Comparison of ENCODE assay signal across 8 cellular contexts in the genomic region with DNA sequence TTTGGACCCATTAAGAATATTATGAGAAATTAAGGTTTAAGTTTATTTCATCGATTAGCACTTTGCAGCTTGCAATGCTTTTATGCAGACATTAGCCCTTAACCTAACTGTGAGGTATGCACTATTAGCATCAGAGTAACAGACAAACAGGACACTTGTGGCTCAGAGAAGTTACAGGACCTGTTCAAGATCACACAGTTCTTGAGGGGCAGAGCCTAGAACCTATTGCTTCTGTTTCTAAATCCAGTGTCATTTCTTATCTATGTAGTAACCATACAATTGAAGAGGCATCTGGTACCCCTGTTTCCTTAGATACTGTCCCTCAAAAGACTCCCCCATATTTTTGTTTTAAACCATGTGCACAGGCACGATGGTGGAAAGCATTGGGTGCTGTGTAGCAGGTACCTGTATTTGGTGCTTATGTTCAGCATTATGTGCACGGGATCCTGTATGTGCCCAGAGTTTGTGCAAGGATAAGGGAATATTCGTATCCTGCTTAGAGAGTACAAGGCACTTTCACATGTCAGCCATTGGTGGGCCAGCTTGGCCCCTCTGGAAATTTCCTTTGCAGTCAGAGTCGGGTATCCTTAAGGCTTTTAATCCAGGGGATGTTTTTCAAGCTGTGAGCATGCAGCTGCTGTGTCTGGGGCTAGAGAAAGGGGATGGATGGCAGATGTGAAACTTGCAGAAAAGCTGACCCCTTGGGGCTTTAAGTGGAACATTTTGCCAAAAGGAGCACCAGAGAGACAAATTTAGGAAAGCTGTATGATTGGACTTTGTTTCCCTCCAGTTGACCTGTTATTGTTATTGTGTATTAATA. TPM values are rescaled to one million over a fixed set of nuclear protein-coding genes. Genes with fewer than 3 reads are reported as not detected.
DNase-seq lines count a peak whose midpoint lies in the region; ATAC-seq and TF ChIP-seq lines count a peak whose summit lies in the region.

No MANE protein-coding gene starts in this region.

- H3K9me3 ChIP-seq in ES-I3 (ENCODE audit: control insufficient read depth, insufficient read depth, low read length) (no peaks in the 10 kb centered on the region), PC-3 (ENCODE audit: low read length) (no peaks in the 10 kb centered on the region), esophagus muscularis mucosa (no peaks in the 10 kb centered on the region)

- peaks cover 21% of the 10 kb centered on the region for H3K4me1 ChIP-seq in ES-I3 (ENCODE audit: insufficient read depth, low read length)
- H3K4me1 ChIP-seq in PC-3 (ENCODE audit: insufficient read depth, low read length) = peaks cover 33% of the 10 kb centered on the region
- H3K4me1 ChIP-seq in esophagus muscularis mucosa = peaks cover 49 to 68% (median 65%) of the 10 kb centered on the region in 4 donors
- no peaks in the 10 kb centered on the region for H3K4me1 ChIP-seq in rectal smooth muscle tissue (ENCODE audit: control insufficient read depth, insufficient read depth, low read length)
- H3K4me1 ChIP-seq in foreskin keratinocyte = no peaks in the 10 kb centered on the region

- H3K9ac ChIP-seq in ES-I3 (ENCODE audit: low read depth, low read length) (peak overlapping the region; percentile 90; the same call in 1 of the 2 replicates), PC-3 (ENCODE audit: low read length) (no peak overlapping the region), rectal smooth muscle tissue (ENCODE audit: low read length) (no peak overlapping the region)

- WGBS in esophagus muscularis mucosa = 52% methylated on average over 4 of the region's 5 CpGs

- no peaks in the 10 kb centered on the region for H3K9me2 ChIP-seq in PC-3 (replicated peaks; ENCODE audit: low read length)

- H3K4me2 ChIP-seq in PC-3 (ENCODE audit: low read length) = peak overlapping the region; percentile 92

- CTCF ChIA-PET in PC-3 (lab: Charles Lee) = no interaction called here

- H4K20me1 ChIP-seq in PC-3 (ENCODE audit: low read length) = no peaks in the 10 kb centered on the region

- no peaks in the 10 kb centered on the region for H3K36me3 ChIP-seq in ES-I3 (ENCODE audit: insufficient read depth, low read length)
- H3K36me3 ChIP-seq in PC-3 (ENCODE audit: low read depth, low read length) = no peaks in the 10 kb centered on the region
- peaks cover 10 to 34% (median 27%) of the 10 kb centered on the region in 4 donors for H3K36me3 ChIP-seq in esophagus muscularis mucosa
- no peaks in the 10 kb centered on the region for H3K36me3 ChIP-seq in rectal smooth muscle tissue (ENCODE audit: control insufficient read depth, insufficient read depth, low read length)

- no peak for TF ChIP-seq CTCF in PC-3 (conservative IDR thresholded peaks at IDR 0.05; ENCODE audit: low read depth, low read length)
- TF ChIP-seq CTCF in esophagus muscularis mucosa (IDR thresholded peaks at IDR 0.05) = no peak
- no peak for TF ChIP-seq CTCF in foreskin keratinocyte (conservative IDR thresholded peaks at IDR 0.05)

- no peak for TF ChIP-seq POLR2A in esophagus muscularis mucosa (IDR thresholded peaks at IDR 0.05; ENCODE audit: low read depth)

- POLR2A ChIA-PET in PC-3 (lab: Charles Lee; ENCODE audit: unreplicated experiment) = no interaction called here

- no peak for DNase-seq in PC-3
- no peak for DNase-seq in esophagus muscularis mucosa (ENCODE audit: extremely low spot score)
- DNase-seq in foreskin keratinocyte = no peak

- intact Hi-C loops in PC-3 (cut with micrococcal nuclease) = no loop called here
- intact Hi-C loops in esophagus muscularis mucosa (cut with DNase I) = loop anchor here (5.0 kb wide), 3 partner anchors 114 to 459 kb away; no protein-coding TSS in a partner anchor

- peaks cover 36% of the 10 kb centered on the region for H3K27me3 ChIP-seq in PC-3 (ENCODE audit: low read length)
- no peaks in the 10 kb centered on the region for H3K27me3 ChIP-seq in esophagus muscularis mucosa
- no peaks in the 10 kb centered on the region for H3K27me3 ChIP-seq in rectal smooth muscle tissue (ENCODE audit: control insufficient read depth, insufficient read depth, low read length)
- H3K27me3 ChIP-seq in foreskin keratinocyte = peaks cover 83% of the 10 kb centered on the region

- H3F3A ChIP-seq in PC-3 (ENCODE audit: low read length, unreplicated experiment) = no peaks in the 10 kb centered on the region

- ATAC-seq in PC-3 (no peak), HG03159 (IDR thresholded peaks at IDR 0.05; ENCODE audit: unreplicated experiment) (no peak), foreskin keratinocyte (no peak), HG03442 (IDR thresholded peaks at IDR 0.05; ENCODE audit: unreplicated experiment) (no peak), GM19328 (IDR thresholded peaks at IDR 0.05; ENCODE audit: unreplicated experiment) (no peak)

- no peaks in the 10 kb centered on the region for H3K79me2 ChIP-seq in PC-3 (ENCODE audit: low read length)

- BruUV-seq in PC-3 (replicated peaks; lab: Mats Ljungman, UMichigan) = no TSS peak

- peak overlapping the region; percentile 67 for H3K4me3 ChIP-seq in PC-3 (ENCODE audit: low read length)
- peak overlapping the region; percentile 72 to 96 (median 82) for H3K4me3 ChIP-seq in esophagus muscularis mucosa
- peak overlapping the region; percentile 86 for H3K4me3 ChIP-seq in rectal smooth muscle tissue (ENCODE audit: low read length)

- no peak overlapping the region for H2AFZ ChIP-seq in PC-3 (ENCODE audit: low read length)

- no peak for TF ChIP-seq EP300 in esophagus muscularis mucosa (IDR thresholded peaks at IDR 0.05)

- H3K27ac ChIP-seq in PC-3 (ENCODE audit: low read length) (no peak overlapping the region), esophagus muscularis mucosa (replicated peaks in 1 of 4) (peak overlapping the region; percentile 90 to 95 (median 92)), rectal smooth muscle tissue (ENCODE audit: low read depth, low read length) (peak overlapping the region; percentile 85), foreskin keratinocyte (no peak overlapping the region)

RNA-seq across cellular contexts. Expression of gene LBH, which starts 2.0 kb away (rescaled TPM):
- total RNA-seq in PC-3 (2014; rRNA removed) (0.40 and 5.8 TPM in 2 replicates), esophagus muscularis mucosa (1,000 to 10,000 TPM in 1 of 4 donors, 100 to 1,000 TPM in 3; 120 to 1,007 (median 283) TPM), foreskin keratinocyte (0.46 and 1.5 TPM in 2 replicates)
- 0.26 and 0.82 TPM in 2 replicates for polyA plus RNA-seq in foreskin keratinocyte

Comparison
In these comparisons a context has a peak if more than half of its experiments do, and no peak if none do; other contexts are left out.
1. H3K27ac ChIP-seq: peak in esophagus muscularis mucosa (4 of 4) and rectal smooth muscle tissue (single experiment); none in PC-3 (single experiment) and foreskin keratinocyte (single experiment).
2. RNA of gene LBH, which starts 2.0 kb away (total RNA-seq): 120 to 1,007 TPM in esophagus muscularis mucosa; 0.40 to 5.8 TPM in PC-3 and 0.46 to 1.5 TPM in foreskin keratinocyte; every median in the first group is over 10 times any median in the second.
3. Peak in every context shown above with its lines, with median percentiles within 50 percentile points of each other: H3K4me3 ChIP-seq.